In the genomic region with DNA sequence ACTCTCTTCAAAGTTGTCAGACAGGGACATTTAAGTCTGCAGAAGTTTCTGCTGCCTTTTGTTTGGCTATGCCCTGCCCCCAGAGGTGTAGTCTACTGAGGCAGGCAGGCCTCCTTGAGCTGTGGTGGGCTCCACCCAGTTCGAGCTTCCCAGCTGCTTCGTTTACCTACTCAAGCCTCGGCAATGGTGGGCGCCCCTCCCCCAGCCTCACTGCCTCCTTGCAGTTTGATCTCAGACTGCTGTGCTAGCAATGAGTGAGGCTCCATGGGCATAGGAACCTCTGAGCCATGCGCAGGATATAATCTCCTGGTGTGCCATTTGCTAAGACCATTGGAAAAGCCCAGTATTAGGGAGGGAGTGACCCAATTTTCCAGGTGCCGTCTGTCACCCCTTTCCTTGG, we compare ENCODE assay signal across 18 cellular contexts. TPM values are rescaled to one million over a fixed set of nuclear protein-coding genes. Genes with fewer than 3 reads are reported as not detected.
"Had no signal": no experiment of that assay in that cellular context is flagged by ENCODE, and none has a peak within 500 bp of the region (broad histone marks: within the 10 kb centered on the region; RNA-seq: fewer than 3 reads in every experiment).

No MANE protein-coding gene starts in this region.

RNA-seq across cellular contexts. Expression of a gene that starts 19.1 kb away (rescaled TPM):
- total RNA-seq: kidney, kidney epithelial cell, left lung, left ventricle myocardium inferior, left ventricle myocardium superior, lower lobe of right lung, lung microvascular endothelial cell, mammary epithelial cell, mesothelial cell of epicardium, mononuclear cell had no signal
- polyA plus RNA-seq: immature natural killer cell, keratinocyte, lung, mammary epithelial cell had no signal

RNA-seq across cellular contexts. Expression of a gene that starts 24.7 kb away (rescaled TPM):
- total RNA-seq: kidney epithelial cell, left colon, left lung, left ventricle myocardium inferior, left ventricle myocardium superior, lower leg skin, lower lobe of right lung, lung, lung microvascular endothelial cell, mammary epithelial cell, mesothelial cell of epicardium, mononuclear cell, mucosa of descending colon, mucosa of gallbladder, myocyte had no signal
- polyA plus RNA-seq: immature natural killer cell, keratinocyte, mammary epithelial cell had no signal
